16 cellular contexts compared by ENCODE assay signal in the genomic region with DNA sequence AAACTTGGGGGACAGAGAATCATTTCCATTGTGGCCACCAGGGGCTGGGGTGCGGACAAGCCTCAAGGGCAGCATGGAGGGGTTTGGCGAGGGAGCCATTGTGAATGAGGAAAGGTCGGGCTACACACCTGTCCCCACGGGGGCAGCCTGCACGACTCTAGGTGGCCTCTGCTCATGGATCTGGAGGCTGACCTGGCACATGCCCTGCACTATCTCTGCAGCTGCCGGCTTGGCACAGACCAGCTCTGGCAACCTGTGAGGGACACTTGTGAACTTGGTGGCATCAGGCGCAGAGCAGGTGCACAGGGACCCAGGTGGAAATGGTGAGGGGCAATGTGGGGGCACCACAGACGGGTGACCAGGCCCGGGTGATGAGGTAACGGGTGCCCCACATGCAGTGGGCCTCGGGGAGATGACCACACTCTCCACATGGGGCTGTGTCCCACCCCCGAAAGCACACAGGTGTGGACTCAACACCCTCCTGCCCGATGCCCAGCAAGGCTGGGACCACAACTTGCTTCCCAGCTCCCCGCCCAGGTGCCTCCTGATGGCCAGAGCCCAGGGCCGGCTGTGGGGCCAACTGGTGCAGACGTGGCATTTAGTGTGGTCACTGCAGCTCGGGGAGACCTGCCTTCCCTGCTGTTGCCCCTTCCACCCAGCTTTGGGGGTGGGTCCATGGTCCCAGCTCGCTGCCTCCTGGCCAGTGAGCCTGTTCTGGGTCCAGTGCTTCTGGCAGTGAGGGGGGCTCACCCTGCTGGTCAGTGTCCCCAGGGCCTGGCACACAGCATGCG.
DNase-seq lines count a peak whose midpoint lies in the region; ATAC-seq, FAIRE-seq and TF ChIP-seq lines count a peak whose summit lies in the region.
"Had no signal": no experiment of that assay in that cellular context is flagged by ENCODE, and none has a peak within 500 bp of the region (broad histone marks: within the 10 kb centered on the region; RNA-seq: fewer than 3 reads in every experiment).

No MANE protein-coding gene starts in this region.

- H3K9me3 ChIP-seq in HepG2 (ENCODE audit: low read length) (no peaks in the 10 kb centered on the region), uterus (no peaks in the 10 kb centered on the region), thyroid gland (no peaks in the 10 kb centered on the region)

- BruUV-seq in HepG2 (replicated peaks; lab: Mats Ljungman, UMichigan) = no TSS peak

- peaks cover 7 to 18% of the 10 kb centered on the region in 2 experiments; a peak in 2 of 5 replicates for H3K36me3 ChIP-seq in HepG2 (replicated peaks in 1 of 2; ENCODE audit: control insufficient read depth in 1 of 2, insufficient read depth in 2 of 2, low read length in 2 of 2)
- H3K36me3 ChIP-seq in uterus = no peaks in the 10 kb centered on the region
- no peaks in the 10 kb centered on the region for H3K36me3 ChIP-seq in thyroid gland

- peaks cover 20 to 39% of the 10 kb centered on the region in 2 donors for H3K4me1 Mint-ChIP-seq in natural killer cell treated with Interleukin-12 subunit alpha and Interleukin-12 subunit beta and Interleukin-15 and Interleukin-18, amount 100 ng/mL, for 72 hours (ENCODE audit: low read depth in 2 of 2)
- H3K4me1 Mint-ChIP-seq in natural killer cell = peaks cover 34 to 49% of the 10 kb centered on the region in 2 donors

- peak; percentile 47 for DNase-seq in natural killer cell treated with Interleukin-12 subunit alpha and Interleukin-12 subunit beta and Interleukin-15 and Interleukin-18, amount 100 ng/mL, for 72 hours (ENCODE audit: low spot score)
- DNase-seq in natural killer cell = no peak
- DNase-seq in choroid plexus epithelial cell (ENCODE audit: low read depth) = no peak
- no peak for DNase-seq in HepG2 (ENCODE audit: low spot score)
- DNase-seq in uterus = peak; percentile 12 to 13
- DNase-seq in thyroid gland = no peak
- DNase-seq in stimulated activated naive CD4-positive, alpha-beta T cell treated with Interleukin-2 at 50 U/mL for 16 hours (lab: John Stamatoyannopoulos, UW) = no peak
- DNase-seq in GM19240 (ENCODE audit: insufficient read length, low spot score) = no peak
- DNase-seq: activated naive CD4-positive, alpha-beta T cell; caudate nucleus; NCI-H2081 treated with DMSO at 0.1 percent for 48 hours; T-cell had no signal

- TF ChIP-seq POLR2A in HepG2 (IDR thresholded peaks at IDR 0.05; ENCODE audit: insufficient read depth in 1 of 2, low read depth in 2 of 2, low read length in 2 of 2) (no peak), uterus (IDR thresholded peaks at IDR 0.05) (no peak), thyroid gland (IDR thresholded peaks at IDR 0.05) (no peak)

- TF ChIP-seq RAD21 in HepG2 (CRISPR knock-in tag; IDR thresholded peaks at IDR 0.05) = no peak

- H3K4me3 ChIP-seq in choroid plexus epithelial cell (ENCODE audit: low read depth, low read length) (no peak overlapping the region), HepG2 (replicated peaks in 1 of 3; ENCODE audit: insufficient read depth in 1 of 3, low read depth in 2 of 3, low read length in 3 of 3) (no peak overlapping the region), uterus (no peak overlapping the region), thyroid gland (replicated peaks in 1 of 3) (no peak overlapping the region)

- CTCF ChIA-PET in HepG2 (lab: Yijun Ruan, JAX; ENCODE audit: low intra/inter-chr PET ratio, low total read pairs) = no interaction called here

- no peaks in the 10 kb centered on the region for H3K9me3 Mint-ChIP-seq in natural killer cell treated with Interleukin-12 subunit alpha and Interleukin-12 subunit beta and Interleukin-15 and Interleukin-18, amount 100 ng/mL, for 72 hours
- H3K9me3 Mint-ChIP-seq in natural killer cell = no peaks in the 10 kb centered on the region
- H3K9me3 Mint-ChIP-seq: stimulated activated naive CD8-positive, alpha-beta T cell treated with anti-CD3 and anti-CD28 coated beads, Interleukin-15, Interleukin-2, amounts not matched to agents 100 ng/mL and 50 ng/mL, for 24 hours had no signal

- no peak overlapping the region for H2AFZ ChIP-seq in HepG2 (ENCODE audit: low read length)
- H2AFZ ChIP-seq: parathyroid adenoma had no signal

- no peak overlapping the region for H3K27ac Mint-ChIP-seq in natural killer cell treated with Interleukin-12 subunit alpha and Interleukin-12 subunit beta and Interleukin-15 and Interleukin-18, amount 100 ng/mL, for 72 hours
- H3K27ac Mint-ChIP-seq in natural killer cell = peak overlapping the region in 1 of 2 donors; percentile 48
- H3K27ac Mint-ChIP-seq: T-cell had no signal

- TF ChIP-seq CTCF in natural killer cell (IDR thresholded peaks at IDR 0.05) = no peak
- TF ChIP-seq CTCF in choroid plexus epithelial cell (conservative IDR thresholded peaks at IDR 0.05; ENCODE audit: low read depth, low read length) = peak; percentile 30
- no peak for TF ChIP-seq CTCF in HepG2 (CRISPR knock-in tag; IDR thresholded peaks at IDR 0.05)
- TF ChIP-seq CTCF in uterus (IDR thresholded peaks at IDR 0.05) = no peak
- no peak for TF ChIP-seq CTCF in thyroid gland (IDR thresholded peaks at IDR 0.05)

- in situ Hi-C loops in HepG2 (cut with HindIII; ENCODE audit: extremely low pct_ligation_motif_present, low pct_unique_long_range_greater_than_20kb) = no loop called here

- intact Hi-C loops in natural killer cell (cut with micrococcal nuclease) = no loop called here
- intact Hi-C loops in HepG2 (cut with micrococcal nuclease; ENCODE audit: unreplicated experiment) = no loop called here
- intact Hi-C loops in uterus (cut with DNase I; ENCODE audit: low total_unique reads) = no loop called here
- intact Hi-C loops in thyroid gland (cut with DNase I) = no loop called here

- FAIRE-seq in HepG2 (lab: Jason Lieb, UNC) = no peak
- FAIRE-seq: keratinocyte had no signal

- no peaks in the 10 kb centered on the region for H4K20me1 ChIP-seq in HepG2 (ENCODE audit: insufficient read depth, low read length)

- TF ChIP-seq EP300 in HepG2 (IDR thresholded peaks at IDR 0.05; ENCODE audit: low read depth in 2 of 2, low read length in 2 of 2) (no peak), HepG2 (CRISPR knock-in tag; IDR thresholded peaks at IDR 0.05; ENCODE audit: borderline replicate concordance) (no peak)

- H3K79me2 ChIP-seq in HepG2 (ENCODE audit: insufficient read depth, low read length) = peaks cover 17% of the 10 kb centered on the region

- H3K27me3 ChIP-seq in HepG2 (ENCODE audit: control insufficient read depth in 1 of 2, insufficient read depth in 2 of 2, low read length in 2 of 2) = no peaks in the 10 kb centered on the region
- no peaks in the 10 kb centered on the region for H3K27me3 ChIP-seq in uterus
- no peaks in the 10 kb centered on the region for H3K27me3 ChIP-seq in thyroid gland

- H3K27ac ChIP-seq in HepG2 (ENCODE audit: extremely low read length, insufficient read depth, low read length) (no peak overlapping the region), uterus (no peak overlapping the region), thyroid gland (no peak overlapping the region)
- H3K27ac ChIP-seq: parathyroid adenoma, VCaP had no signal

- no peaks in the 10 kb centered on the region for H3K27me3 Mint-ChIP-seq in natural killer cell treated with Interleukin-12 subunit alpha and Interleukin-12 subunit beta and Interleukin-15 and Interleukin-18, amount 100 ng/mL, for 72 hours
- no peaks in the 10 kb centered on the region for H3K27me3 Mint-ChIP-seq in natural killer cell (ENCODE audit: low read depth in 2 of 2)
- H3K27me3 Mint-ChIP-seq: stimulated activated naive CD8-positive, alpha-beta T cell treated with anti-CD3 and anti-CD28 coated beads, Interleukin-15, Interleukin-2, amounts not matched to agents 100 ng/mL and 50 ng/mL, for 24 hours; T-cell had no signal

- no peak overlapping the region for H3K4me3 Mint-ChIP-seq in natural killer cell treated with Interleukin-12 subunit alpha and Interleukin-12 subunit beta and Interleukin-15 and Interleukin-18, amount 100 ng/mL, for 72 hours
- H3K4me3 Mint-ChIP-seq in natural killer cell = no peak overlapping the region
- H3K4me3 Mint-ChIP-seq: stimulated activated naive CD8-positive, alpha-beta T cell treated with anti-CD3 and anti-CD28 coated beads, Interleukin-15, Interleukin-2, amounts not matched to agents 100 ng/mL and 50 ng/mL, for 24 hours; T-cell had no signal

- POLR2A ChIA-PET in HepG2 (lab: Yijun Ruan, JAX) = no interaction called here

- H3K4me1 ChIP-seq in HepG2 (ENCODE audit: insufficient read depth, low read length) (no peaks in the 10 kb centered on the region), uterus (peaks cover 0 to 4% of the 10 kb centered on the region in 2 donors), thyroid gland (peaks cover 7 to 17% of the 10 kb centered on the region in 2 donors)
- H3K4me1 ChIP-seq: parathyroid adenoma had no signal

- 89% methylated on average over 8 of the region's 19 CpGs for WGBS in HepG2 (ENCODE audit: low lambda C conversion rate)
- 89 to 94% methylated on average over 8 to 9 of the region's 19 CpGs for WGBS in thyroid gland, 2 donors

- ATAC-seq in natural killer cell treated with Interleukin-12 subunit alpha and Interleukin-12 subunit beta and Interleukin-15 and Interleukin-18, amount 100 ng/mL, for 72 hours = no peak
- ATAC-seq in natural killer cell (no peak), HepG2 (no peak)
- ATAC-seq: T-cell had no signal

- H3K36me3 Mint-ChIP-seq in natural killer cell treated with Interleukin-12 subunit alpha and Interleukin-12 subunit beta and Interleukin-15 and Interleukin-18, amount 100 ng/mL, for 72 hours = no peaks in the 10 kb centered on the region
- no peaks in the 10 kb centered on the region for H3K36me3 Mint-ChIP-seq in natural killer cell

- no peak overlapping the region for H3K9ac ChIP-seq in HepG2 (ENCODE audit: insufficient read depth, low read depth, low read length)
- H3K9ac ChIP-seq: parathyroid adenoma had no signal

- no peak overlapping the region for H3K4me2 ChIP-seq in HepG2 (ENCODE audit: low read depth, low read length)

TF ChIP-seq in HepG2, 621 proteins besides CTCF, POLR2A, EP300 and RAD21:
- no peak for TF ChIP-seq GZF1 (CRISPR knock-in tag; IDR thresholded peaks at IDR 0.05)
- no peak for TF ChIP-seq ETV5 (CRISPR knock-in tag; IDR thresholded peaks at IDR 0.05; ENCODE audit: borderline replicate concordance)
- peak; percentile 24 for TF ChIP-seq AGO2 (optimal IDR thresholded peaks at IDR 0.05; ENCODE audit: low read depth, low read length)

Comparison
In these comparisons a context has a peak if more than half of its experiments do, and no peak if none do; other contexts are left out.
1. DNase-seq: peak in natural killer cell treated with Interleukin-12 subunit alpha and Interleukin-12 subunit beta and Interleukin-15 and Interleukin-18, amount 100 ng/mL, for 72 hours (single experiment) and uterus (2 of 2); none in natural killer cell (single experiment), choroid plexus epithelial cell (single experiment), HepG2 (single experiment), thyroid gland (0 of 2), stimulated activated naive CD4-positive, alpha-beta T cell treated with Interleukin-2 at 50 U/mL for 16 hours (single experiment) and GM19240 (single experiment).